30 cellular contexts compared by ENCODE assay signal in genomic region chr9:85016389-85016997, GRCh38.
DNase-seq lines count a peak whose midpoint lies in the region; ATAC-seq, FAIRE-seq and TF ChIP-seq lines count a peak whose summit lies in the region.
"Had no signal": no experiment of that assay in that cellular context is flagged by ENCODE, and none has a peak within 500 bp of the region (broad histone marks: within the 10 kb centered on the region; RNA-seq: fewer than 3 reads in every experiment).

No MANE protein-coding gene starts in this region.

- no peak overlapping the region for H3K4me3 ChIP-seq in endodermal cell (ENCODE audit: low read length)
- H3K4me3 ChIP-seq: A549, gastrocnemius medialis, ovary, PC-9 had no signal

- H3K9me3 Mint-ChIP-seq in endodermal cell: no peaks in the 10 kb centered on the region
- no peaks in the 10 kb centered on the region for H3K9me3 Mint-ChIP-seq in activated T-helper 2 cell treated with anti-CD3 and anti-CD28 coated beads, Interferon-gamma antibody, Interleukin-2, Interleukin-4, amounts not matched to agents 10 μg/mL and 5 μg/mL and 100 μg/mL, durations not matched to agents 14 hours and 24 hours and 36 hours
- H3K9me3 Mint-ChIP-seq: activated naive CD4-positive, alpha-beta T cell treated with anti-CD3 and anti-CD28 coated beads, Interleukin-2, amount 50 U/mL, for 24 hours; activated T-helper 1 cell treated with anti-CD3 and anti-CD28 coated beads, Interleukin-12 subunit alpha, Interleukin-12 subunit beta, Interleukin-2, Interleukin-4 antibody, amounts not matched to agents 30 ng/mL and 10 ng/mL and 1 ng/mL, durations not matched to agents 14 hours and 24 hours and 36 hours; CD8-positive, alpha-beta T cell; dendritic cell treated with granulocyte-macrophage colony-stimulating factor and Interleukin-4, amounts not matched to agents 40 ng/mL and 50 ng/mL, for 4 days; nephron progenitor cell; WTC11 had no signal

- H3K27me3 Mint-ChIP-seq in endodermal cell (ENCODE audit: insufficient read depth): peaks cover 15% of the 10 kb centered on the region
- H3K27me3 Mint-ChIP-seq in activated T-helper 2 cell treated with anti-CD3 and anti-CD28 coated beads, Interferon-gamma antibody, Interleukin-2, Interleukin-4, amounts not matched to agents 10 μg/mL and 5 μg/mL and 100 μg/mL, durations not matched to agents 14 hours and 24 hours and 36 hours (ENCODE audit: low read depth): no peaks in the 10 kb centered on the region
- H3K27me3 Mint-ChIP-seq: B cell; dendritic cell treated with granulocyte-macrophage colony-stimulating factor and Interleukin-4, amounts not matched to agents 40 ng/mL and 50 ng/mL, for 4 days; stimulated activated naive B cell treated with anti-CD40 and anti-IgM and Interleukin-4, amounts not matched to agents 10 μg/mL and 1 μg/mL and 100 μg/mL, for 72 hours had no signal

- no peak for TF ChIP-seq CTCF in endodermal cell (conservative IDR thresholded peaks at IDR 0.05)

- no peak for FAIRE-seq in GM12892 (lab: Jason Lieb, UNC)
- FAIRE-seq: A549 had no signal

- TF ChIP-seq POLR2A in GM12892 (IDR thresholded peaks at IDR 0.05; ENCODE audit: low read depth, low read length): no peak

- H3K27ac ChIP-seq in endodermal cell (ENCODE audit: low read depth, low read length) (peak overlapping the region; percentile 48), substantia nigra (ENCODE audit: low read depth, low read length, poor library complexity, severe bottlenecking) (peak overlapping the region; percentile 75)
- H3K27ac ChIP-seq: A549, gastrocnemius medialis, ovary, PC-9 had no signal

- 69 to 80% methylated on average over 2 to 3 of the region's 3 CpGs for whole genome bisulfite sequencing in endodermal cell (ENCODE audit: insufficient coverage in 1 of 2, insufficient read length in 1 of 2), 2 experiments

- no peaks in the 10 kb centered on the region for H3K4me1 Mint-ChIP-seq in endodermal cell
- H3K4me1 Mint-ChIP-seq in activated T-helper 2 cell treated with anti-CD3 and anti-CD28 coated beads, Interferon-gamma antibody, Interleukin-2, Interleukin-4, amounts not matched to agents 10 μg/mL and 5 μg/mL and 100 μg/mL, durations not matched to agents 14 hours and 24 hours and 36 hours (ENCODE audit: low read depth): no peaks in the 10 kb centered on the region
- H3K4me1 Mint-ChIP-seq: activated naive CD4-positive, alpha-beta T cell treated with anti-CD3 and anti-CD28 coated beads, Interleukin-2, amount 50 U/mL, for 24 hours; B cell; stimulated activated naive B cell treated with anti-CD40 and anti-IgM and Interleukin-4, amounts not matched to agents 10 μg/mL and 1 μg/mL and 100 μg/mL, for 72 hours had no signal

- no peak overlapping the region for H3K27ac Mint-ChIP-seq in endodermal cell
- no peak overlapping the region for H3K27ac Mint-ChIP-seq in activated T-helper 2 cell treated with anti-CD3 and anti-CD28 coated beads, Interferon-gamma antibody, Interleukin-2, Interleukin-4, amounts not matched to agents 10 μg/mL and 5 μg/mL and 100 μg/mL, durations not matched to agents 14 hours and 24 hours and 36 hours
- H3K27ac Mint-ChIP-seq: activated naive CD4-positive, alpha-beta T cell treated with anti-CD3 and anti-CD28 coated beads, Interleukin-2, amount 50 U/mL, for 24 hours; activated T-helper 1 cell treated with anti-CD3 and anti-CD28 coated beads, Interleukin-12 subunit alpha, Interleukin-12 subunit beta, Interleukin-2, Interleukin-4 antibody, amounts not matched to agents 30 ng/mL and 10 ng/mL and 1 ng/mL, durations not matched to agents 14 hours and 24 hours and 36 hours; B cell; CD8-positive, alpha-beta T cell; dendritic cell treated with granulocyte-macrophage colony-stimulating factor and Interleukin-4, amounts not matched to agents 40 ng/mL and 50 ng/mL, for 4 days; nephron progenitor cell; stimulated activated naive B cell treated with anti-CD40 and anti-IgM and Interleukin-4, amounts not matched to agents 10 μg/mL and 1 μg/mL and 100 μg/mL, for 72 hours; WTC11 had no signal

- no peak overlapping the region for H3K4me3 Mint-ChIP-seq in endodermal cell
- no peak overlapping the region for H3K4me3 Mint-ChIP-seq in activated T-helper 2 cell treated with anti-CD3 and anti-CD28 coated beads, Interferon-gamma antibody, Interleukin-2, Interleukin-4, amounts not matched to agents 10 μg/mL and 5 μg/mL and 100 μg/mL, durations not matched to agents 14 hours and 24 hours and 36 hours (ENCODE audit: low read depth)
- H3K4me3 Mint-ChIP-seq: activated naive CD4-positive, alpha-beta T cell treated with anti-CD3 and anti-CD28 coated beads, Interleukin-2, amount 50 U/mL, for 24 hours; activated T-helper 1 cell treated with anti-CD3 and anti-CD28 coated beads, Interleukin-12 subunit alpha, Interleukin-12 subunit beta, Interleukin-2, Interleukin-4 antibody, amounts not matched to agents 30 ng/mL and 10 ng/mL and 1 ng/mL, durations not matched to agents 14 hours and 24 hours and 36 hours; B cell; CD8-positive, alpha-beta T cell; dendritic cell treated with granulocyte-macrophage colony-stimulating factor and Interleukin-4, amounts not matched to agents 40 ng/mL and 50 ng/mL, for 4 days; nephron progenitor cell; stimulated activated naive B cell treated with anti-CD40 and anti-IgM and Interleukin-4, amounts not matched to agents 10 μg/mL and 1 μg/mL and 100 μg/mL, for 72 hours; WTC11 had no signal

- DNase-seq in M059J (ENCODE audit: low read depth) (peak; percentile 45), endodermal cell (no peak), midbrain (lab: John Stamatoyannopoulos, UW) (peak; percentile 74), substantia nigra (lab: John Stamatoyannopoulos, UW) (peak in 20 of 49 donors; percentile 8 to 71 (median 28)), GM12892 (ENCODE audit: insufficient read length) (no peak)
- no peak for DNase-seq in stimulated activated naive CD8-positive, alpha-beta T cell treated with anti-CD3 and anti-CD28 coated beads, Interleukin-15, Interleukin-2, amounts not matched to agents 100 U/mL and 50 U/mL, for 24 hours
- DNase-seq in activated T-helper 2 cell treated with anti-CD3 and anti-CD28 coated beads, Interferon-gamma antibody, Interleukin-2, Interleukin-4, amounts not matched to agents 10 μg/mL and 5 μg/mL and 100 μg/mL, durations not matched to agents 14 hours and 24 hours and 36 hours (ENCODE audit: low spot score): no peak
- DNase-seq: activated CD4-positive, alpha-beta T cell treated with anti-CD3 and anti-CD28 coated beads, Interleukin-2, amount 50 U/mL, for 4 hours; CD8-positive, alpha-beta T cell; DMS153; gastrocnemius medialis; IMR-90; islet precursor cell; NCI-H187 treated with DMSO at 0.1 percent for 48 hours; NCI-H526 treated with DMSO at 0.1 percent for 48 hours; nephron progenitor cell; ovary; PC-9; SHP77; stimulated activated CD4-positive, alpha-beta T cell treated with anti-CD3 and anti-CD28 coated beads, Interleukin-15, amount 100 ng/mL, for 24 hours; stimulated activated naive B cell treated with anti-CD40 and anti-IgM and Interleukin-4, amounts not matched to agents 10 μg/mL and 1 μg/mL and 100 μg/mL, for 72 hours; SW 1271; T1000 had no signal

- no peaks in the 10 kb centered on the region for H3K36me3 Mint-ChIP-seq in endodermal cell (ENCODE audit: low read depth)
- H3K36me3 Mint-ChIP-seq in activated T-helper 2 cell treated with anti-CD3 and anti-CD28 coated beads, Interferon-gamma antibody, Interleukin-2, Interleukin-4, amounts not matched to agents 10 μg/mL and 5 μg/mL and 100 μg/mL, durations not matched to agents 14 hours and 24 hours and 36 hours (ENCODE audit: low read depth): no peaks in the 10 kb centered on the region
- H3K36me3 Mint-ChIP-seq: activated naive CD4-positive, alpha-beta T cell treated with anti-CD3 and anti-CD28 coated beads, Interleukin-2, amount 50 U/mL, for 24 hours; CD8-positive, alpha-beta T cell; stimulated activated naive B cell treated with anti-CD40 and anti-IgM and Interleukin-4, amounts not matched to agents 10 μg/mL and 1 μg/mL and 100 μg/mL, for 72 hours; WTC11 had no signal

- H3K9ac ChIP-seq in endodermal cell (ENCODE audit: extremely low read depth, low read length, poor library complexity, severe bottlenecking): no peak overlapping the region

- no peaks in the 10 kb centered on the region for H3K4me1 ChIP-seq in endodermal cell (ENCODE audit: control insufficient read depth, insufficient read depth, low read length)
- H3K4me1 ChIP-seq: A549, gastrocnemius medialis had no signal

- no peak for ATAC-seq in stimulated activated naive CD8-positive, alpha-beta T cell treated with anti-CD3 and anti-CD28 coated beads, Interleukin-15, Interleukin-2, amounts not matched to agents 100 U/mL and 50 U/mL, for 24 hours
- ATAC-seq in GM21390 (IDR thresholded peaks at IDR 0.05; ENCODE audit: unreplicated experiment): no peak
- ATAC-seq: A549; CD8-positive, alpha-beta T cell; gastrocnemius medialis; stimulated activated naive B cell treated with anti-CD40 and anti-IgM and Interleukin-4, amounts not matched to agents 10 μg/mL and 1 μg/mL and 100 μg/mL, for 72 hours; WTC11 had no signal

- no peaks in the 10 kb centered on the region for H3K36me3 ChIP-seq in endodermal cell (ENCODE audit: control insufficient read depth, insufficient read depth, low read length)
- H3K36me3 ChIP-seq: gastrocnemius medialis, ovary had no signal

- no peaks in the 10 kb centered on the region for H3K9me3 ChIP-seq in endodermal cell (ENCODE audit: control insufficient read depth, low read length)
- H3K9me3 ChIP-seq: A549, gastrocnemius medialis, ovary had no signal

- H3K27me3 ChIP-seq in endodermal cell (ENCODE audit: control insufficient read depth, insufficient read depth, low read length, poor library complexity, severe bottlenecking): no peaks in the 10 kb centered on the region
- H3K27me3 ChIP-seq: gastrocnemius medialis, ovary had no signal

- intact Hi-C loops in activated T-helper 2 cell treated with anti-CD3 and anti-CD28 coated beads, Interferon-gamma antibody, Interleukin-2, Interleukin-4, amounts not matched to agents 10 μg/mL and 5 μg/mL and 100 μg/mL, durations not matched to agents 14 hours and 24 hours and 36 hours (cut with micrococcal nuclease): no loop called here

Comparison
In these comparisons a context has a peak if more than half of its experiments do, and no peak if none do; other contexts are left out.
1. DNase-seq: peak in M059J (single experiment) and midbrain (single experiment); none in endodermal cell (single experiment), GM12892 (single experiment), stimulated activated naive CD8-positive, alpha-beta T cell treated with anti-CD3 and anti-CD28 coated beads, Interleukin-15, Interleukin-2, amounts not matched to agents 100 U/mL and 50 U/mL, for 24 hours (single experiment) and activated T-helper 2 cell treated with anti-CD3 and anti-CD28 coated beads, Interferon-gamma antibody, Interleukin-2, Interleukin-4, amounts not matched to agents 10 μg/mL and 5 μg/mL and 100 μg/mL, durations not matched to agents 14 hours and 24 hours and 36 hours (single experiment).